In the genomic region with DNA sequence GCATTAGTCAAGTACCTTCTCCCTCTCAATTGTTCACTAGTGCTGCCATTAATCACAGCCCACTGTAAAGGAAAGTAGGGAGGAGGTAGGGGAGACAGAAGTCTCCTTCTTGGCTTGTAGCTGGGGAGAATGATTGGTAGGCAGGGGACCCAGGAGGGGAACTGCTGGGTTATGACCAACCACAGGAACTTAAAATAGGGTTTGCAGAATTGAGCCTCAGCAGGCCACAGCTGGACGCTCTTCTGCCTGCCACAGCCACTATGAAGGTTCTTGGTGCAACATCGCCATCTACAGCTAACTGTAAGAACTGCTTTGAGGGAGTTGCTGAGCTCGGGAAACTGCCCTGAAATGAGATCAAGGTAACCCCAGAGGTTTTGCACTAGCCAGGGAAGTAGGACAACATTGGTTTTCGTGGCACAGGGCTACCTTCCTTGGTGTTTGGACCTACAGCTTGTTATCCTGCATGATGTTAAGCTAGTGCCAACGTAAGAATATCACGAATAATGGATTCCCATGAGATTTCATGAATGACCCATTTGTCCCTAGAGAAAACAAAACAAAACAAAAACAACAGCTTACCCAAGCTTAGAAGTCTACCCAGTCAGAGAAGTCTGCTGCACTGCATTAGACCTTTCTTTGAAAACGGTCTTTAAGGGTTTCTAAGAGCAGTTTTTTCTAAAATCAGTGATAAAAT, we compare ENCODE assay signal across 1 cellular context.
TF ChIP-seq lines count a peak whose summit lies in the region.

No MANE protein-coding gene starts in this region.

TF ChIP-seq in liver, 16 proteins besides CTCF, POLR2A, EP300 and RAD21 (continued from another document):
- TF ChIP-seq, protein P1, sequence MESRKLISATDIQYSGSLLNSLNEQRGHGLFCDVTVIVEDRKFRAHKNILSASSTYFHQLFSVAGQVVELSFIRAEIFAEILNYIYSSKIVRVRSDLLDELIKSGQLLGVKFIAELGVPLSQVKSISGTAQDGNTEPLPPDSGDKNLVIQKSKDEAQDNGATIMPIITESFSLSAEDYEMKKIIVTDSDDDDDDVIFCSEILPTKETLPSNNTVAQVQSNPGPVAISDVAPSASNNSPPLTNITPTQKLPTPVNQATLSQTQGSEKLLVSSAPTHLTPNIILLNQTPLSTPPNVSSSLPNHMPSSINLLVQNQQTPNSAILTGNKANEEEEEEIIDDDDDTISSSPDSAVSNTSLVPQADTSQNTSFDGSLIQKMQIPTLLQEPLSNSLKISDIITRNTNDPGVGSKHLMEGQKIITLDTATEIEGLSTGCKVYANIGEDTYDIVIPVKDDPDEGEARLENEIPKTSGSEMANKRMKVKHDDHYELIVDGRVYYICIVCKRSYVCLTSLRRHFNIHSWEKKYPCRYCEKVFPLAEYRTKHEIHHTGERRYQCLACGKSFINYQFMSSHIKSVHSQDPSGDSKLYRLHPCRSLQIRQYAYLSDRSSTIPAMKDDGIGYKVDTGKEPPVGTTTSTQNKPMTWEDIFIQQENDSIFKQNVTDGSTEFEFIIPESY (IDR thresholded peaks at IDR 0.05), result no peak
TF ChIP-seq in liver: peak in this region for 0.
